In the genomic region with DNA sequence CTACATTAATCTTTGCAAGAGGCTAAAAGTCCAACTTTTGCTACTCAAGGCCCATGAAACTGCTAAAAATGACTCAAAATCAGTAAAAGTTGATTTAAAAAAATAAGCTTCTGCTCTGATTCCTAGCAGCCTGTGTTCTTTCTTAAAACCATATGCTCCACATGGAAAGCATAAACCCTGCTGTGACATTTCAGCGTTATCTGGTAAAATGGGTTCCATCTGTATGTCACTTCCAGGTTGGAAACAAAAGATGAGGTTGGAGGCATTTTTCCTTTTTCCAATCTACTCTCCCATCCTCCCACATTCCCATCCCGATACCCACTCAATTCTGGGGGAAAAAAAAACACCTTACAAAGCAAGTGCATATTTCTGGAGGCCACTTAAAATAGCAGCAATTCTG, we compare ENCODE assay signal across 32 cellular contexts.
"Had no signal": no experiment of that assay in that cellular context is flagged by ENCODE, and none has a peak within 500 bp of the region (broad histone marks: within the 10 kb centered on the region; RNA-seq: fewer than 3 reads in every experiment).

No MANE protein-coding gene starts in this region.

- H3K27ac Mint-ChIP-seq: activated B cell treated with CpG ODN at 0.5 μM for 24 hours; activated CD4-positive, alpha-beta memory T cell treated with anti-CD3 and anti-CD28 coated beads for 36 hours; activated naive CD8-positive, alpha-beta T cell treated with anti-CD3 and anti-CD28 coated beads for 36 hours; T-cell; T-helper 17 cell had no signal

- DNase-seq: activated B cell treated with CpG ODN at 0.5 μM for 24 hours; activated CD4-positive, alpha-beta memory T cell treated with anti-CD3 and anti-CD28 coated beads for 36 hours; activated CD4-positive, alpha-beta T cell treated with anti-CD3 and anti-CD28 coated beads for 4 hours; activated CD4-positive, alpha-beta T cell treated with anti-CD3 and anti-CD28 coated beads, Interleukin-2, amount 50 U/mL, for 1 hour; activated CD4-positive, CD25-positive, alpha-beta regulatory T cell treated with anti-CD3 and anti-CD28 coated beads, Interleukin-2, amount 50 U/mL, for 72 hours; activated CD8-positive, alpha-beta memory T cell treated with anti-CD3 and anti-CD28 coated beads, Interleukin-2, amount 50 U/mL, for 4 hours; activated effector memory CD4-positive, alpha-beta T cell treated with anti-CD3 and anti-CD28 coated beads, Interleukin-2, amount 50 U/mL, for 16 hours; activated naive CD4-positive, alpha-beta T cell; activated naive CD4-positive, alpha-beta T cell treated with anti-CD3 and anti-CD28 coated beads, Interleukin-2, amount 50 U/mL, for 16 hours; activated naive CD8-positive, alpha-beta T cell treated with anti-CD3 and anti-CD28 coated beads for 36 hours; activated T-cell treated with anti-CD3 and anti-CD28 coated beads for 4 hours; activated T-cell treated with anti-CD3 and anti-CD28 coated beads, Interleukin-2, amount 50 U/mL, for 4 hours; amniotic stem cell; aorta; brain microvascular endothelial cell; MV-4-11; NCI-H1092; NCI-H1417; NCI-H187 treated with DMSO at 0.1 percent for 48 hours; NCI-H2081 treated with DMSO at 0.1 percent for 48 hours; NCI-H226; NCI-H446 treated with DMSO at 0.1 percent for 48 hours; NCI-H524; NCI-H69; SHP77; SJCRH30; T-cell; T-helper 17 cell had no signal

- H3K4me3 ChIP-seq: SJCRH30, SK-N-MC had no signal

- H3K27me3 Mint-ChIP-seq: activated B cell treated with CpG ODN at 0.5 μM for 24 hours; activated CD4-positive, alpha-beta memory T cell treated with anti-CD3 and anti-CD28 coated beads for 36 hours; activated naive CD8-positive, alpha-beta T cell treated with anti-CD3 and anti-CD28 coated beads for 36 hours; T-cell; T-helper 17 cell had no signal

- H3K27me3 ChIP-seq: brain microvascular endothelial cell, SJCRH30 had no signal

- H3K36me3 Mint-ChIP-seq: activated CD4-positive, alpha-beta memory T cell treated with anti-CD3 and anti-CD28 coated beads for 36 hours; activated naive CD8-positive, alpha-beta T cell treated with anti-CD3 and anti-CD28 coated beads for 36 hours; T-cell had no signal

- H3K4me3 Mint-ChIP-seq: activated B cell treated with CpG ODN at 0.5 μM for 24 hours; activated CD4-positive, alpha-beta memory T cell treated with anti-CD3 and anti-CD28 coated beads for 36 hours; activated naive CD8-positive, alpha-beta T cell treated with anti-CD3 and anti-CD28 coated beads for 36 hours; activated T-cell treated with anti-CD3 and anti-CD28 coated beads, Interleukin-2, amount 50 U/mL, for 4 hours; T-cell; T-helper 17 cell had no signal

- H3K9ac ChIP-seq: KMS-11 had no signal

- H3K4me2 ChIP-seq: KMS-11 had no signal

- H3K36me3 ChIP-seq: brain microvascular endothelial cell, SJCRH30 had no signal

- H3K9me3 ChIP-seq: SJCRH30 had no signal

- H3K4me1 Mint-ChIP-seq: activated B cell treated with CpG ODN at 0.5 μM for 24 hours; activated naive CD8-positive, alpha-beta T cell treated with anti-CD3 and anti-CD28 coated beads for 36 hours; T-cell; T-helper 17 cell had no signal

- H3K4me1 ChIP-seq: SJCRH30 had no signal

- H3K27ac ChIP-seq: brain microvascular endothelial cell, KMS-11, SJCRH30, SK-N-MC, VCaP had no signal

- ATAC-seq: activated T-cell treated with anti-CD3 and anti-CD28 coated beads, Interleukin-2, amount 50 U/mL, for 4 hours; Panc1; T-cell; T-helper 17 cell had no signal
